In genomic region chr5:55572011-55572410, GRCh38 we compare ENCODE assay signal across 1 cellular context.
TF ChIP-seq lines count a peak whose summit lies in the region.

No MANE protein-coding gene starts in this region.

TF ChIP-seq in WTC11, 78 proteins besides CTCF, POLR2A, EP300 and RAD21 (continued from another document):
- TF ChIP-seq E2F5 (CRISPR knock-in tag; IDR thresholded peaks at IDR 0.05) (no peak), ATF1 (CRISPR knock-in tag; IDR thresholded peaks at IDR 0.05) (no peak), ZMAT4 (CRISPR knock-in tag; IDR thresholded peaks at IDR 0.05) (no peak), IRF1 (CRISPR knock-in tag; IDR thresholded peaks at IDR 0.05) (no peak), ZNF512 (CRISPR knock-in tag; IDR thresholded peaks at IDR 0.05; ENCODE audit: borderline replicate concordance) (no peak), STAT6 (CRISPR knock-in tag; conservative IDR thresholded peaks at IDR 0.05; ENCODE audit: low read depth) (no peak), MXD4 (CRISPR knock-in tag; IDR thresholded peaks at IDR 0.05; ENCODE audit: borderline replicate concordance) (no peak), NR1H2 (CRISPR knock-in tag; IDR thresholded peaks at IDR 0.05) (no peak), FOXP1 (CRISPR knock-in tag; IDR thresholded peaks at IDR 0.05; ENCODE audit: borderline replicate concordance) (no peak), CBFB (CRISPR knock-in tag; IDR thresholded peaks at IDR 0.05; ENCODE audit: low read depth) (no peak), ZNF138 (CRISPR knock-in tag; conservative IDR thresholded peaks at IDR 0.05) (no peak)
TF ChIP-seq in WTC11: peak in this region for 0.
